In genomic region chr6:111011360-111012142, GRCh38 we compare ENCODE assay signal across 1 cellular context.
TF ChIP-seq lines count a peak whose summit lies in the region.

No MANE protein-coding gene starts in this region.

TF ChIP-seq in H1, 55 proteins besides CTCF, POLR2A, EP300 and RAD21:
- no peak for TF ChIP-seq SP4 (IDR thresholded peaks at IDR 0.05; ENCODE audit: low read length)
- TF ChIP-seq BCL11A (IDR thresholded peaks at IDR 0.05; ENCODE audit: low read depth in 2 of 2, low read length in 2 of 2) = no peak
- TF ChIP-seq EZH2 (IDR thresholded peaks at IDR 0.05; ENCODE audit: low read depth, low read length, severe bottlenecking) = no peak
- TF ChIP-seq JUN (IDR thresholded peaks at IDR 0.05; ENCODE audit: low read depth, low read length) = no peak
- no peak for TF ChIP-seq BRCA1 (IDR thresholded peaks at IDR 0.05; ENCODE audit: low read depth, low read length)
- no peak for TF ChIP-seq CTBP2 (IDR thresholded peaks at IDR 0.05; ENCODE audit: borderline replicate concordance, insufficient read depth, insufficient read length, low read length)
- TF ChIP-seq SIN3A (conservative IDR thresholded peaks at IDR 0.05 in 1 of 2, IDR thresholded peaks at IDR 0.05 in 1 of 2; ENCODE audit: low read depth in 1 of 2, low read length in 2 of 2) = no peak
- TF ChIP-seq POLR2AphosphoS5 (IDR thresholded peaks at IDR 0.05; ENCODE audit: low read depth, low read length) = no peak
- no peak for TF ChIP-seq SRF (IDR thresholded peaks at IDR 0.05; ENCODE audit: low read depth, low read length)
- no peak for TF ChIP-seq FOSL1 (IDR thresholded peaks at IDR 0.05; ENCODE audit: insufficient read depth, low read depth, low read length)
- TF ChIP-seq RBBP5 (IDR thresholded peaks at IDR 0.05; ENCODE audit: borderline replicate concordance, low read depth, low read length) = no peak
- TF ChIP-seq GABPA (IDR thresholded peaks at IDR 0.05; ENCODE audit: borderline replicate concordance, insufficient read depth, low read length) = no peak
- TF ChIP-seq, protein P1, sequence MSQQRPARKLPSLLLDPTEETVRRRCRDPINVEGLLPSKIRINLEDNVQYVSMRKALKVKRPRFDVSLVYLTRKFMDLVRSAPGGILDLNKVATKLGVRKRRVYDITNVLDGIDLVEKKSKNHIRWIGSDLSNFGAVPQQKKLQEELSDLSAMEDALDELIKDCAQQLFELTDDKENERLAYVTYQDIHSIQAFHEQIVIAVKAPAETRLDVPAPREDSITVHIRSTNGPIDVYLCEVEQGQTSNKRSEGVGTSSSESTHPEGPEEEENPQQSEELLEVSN (IDR thresholded peaks at IDR 0.05) = no peak
- no peak for TF ChIP-seq TEAD4 (IDR thresholded peaks at IDR 0.05; ENCODE audit: low read depth, low read length)
- no peak for TF ChIP-seq ATF3 (IDR thresholded peaks at IDR 0.05; ENCODE audit: insufficient read depth, low read depth, low read length)
- no peak for TF ChIP-seq HDAC2 (IDR thresholded peaks at IDR 0.05; ENCODE audit: borderline replicate concordance in 1 of 2, low read depth in 2 of 2, low read length in 2 of 2)
- no peak for TF ChIP-seq TCF12 (IDR thresholded peaks at IDR 0.05; ENCODE audit: low read depth, low read length)
- TF ChIP-seq TBP (IDR thresholded peaks at IDR 0.05; ENCODE audit: low read depth, low read length) = no peak
- TF ChIP-seq TAF1 (IDR thresholded peaks at IDR 0.05; ENCODE audit: low read depth, low read length) = no peak
